ENCODE assay signal across 1 cellular context in genomic region chr2:241491549-241492173, GRCh38.
TF ChIP-seq lines count a peak whose summit lies in the region.

No MANE protein-coding gene starts in this region.

TF ChIP-seq in IMR-90, 13 proteins besides CTCF, POLR2A, EP300 and RAD21:
- TF ChIP-seq FOS (IDR thresholded peaks at IDR 0.05; ENCODE audit: low read depth, low read length), result no peak
- TF ChIP-seq RFX5 (IDR thresholded peaks at IDR 0.05; ENCODE audit: low read depth, low read length), result no peak
- TF ChIP-seq MAZ (IDR thresholded peaks at IDR 0.05; ENCODE audit: borderline replicate concordance, low read depth, low read length), result no peak
- TF ChIP-seq CHD1 (IDR thresholded peaks at IDR 0.05; ENCODE audit: low read depth, low read length), result no peak
- no peak for TF ChIP-seq USF2 (IDR thresholded peaks at IDR 0.05; ENCODE audit: low read depth, low read length)
- no peak for TF ChIP-seq RCOR1 (IDR thresholded peaks at IDR 0.05; ENCODE audit: insufficient replicate concordance, low read length)
- no peak for TF ChIP-seq ELK1 (IDR thresholded peaks at IDR 0.05; ENCODE audit: borderline replicate concordance, low read depth, low read length)
- TF ChIP-seq MAFK (IDR thresholded peaks at IDR 0.05; ENCODE audit: low read depth, low read length), result no peak
- no peak for TF ChIP-seq CEBPB (IDR thresholded peaks at IDR 0.05; ENCODE audit: low read depth, low read length)
- no peak for TF ChIP-seq SMC3 (IDR thresholded peaks at IDR 0.05; ENCODE audit: low read depth, low read length)
- TF ChIP-seq NFE2L2 (IDR thresholded peaks at IDR 0.05; ENCODE audit: low read depth, low read length), result no peak
- TF ChIP-seq BHLHE40 (IDR thresholded peaks at IDR 0.05; ENCODE audit: low read depth, low read length), result no peak
- TF ChIP-seq MXI1 (IDR thresholded peaks at IDR 0.05; ENCODE audit: borderline replicate concordance, low read depth, low read length), result no peak
TF ChIP-seq in IMR-90: peak in this region for 0.
